19 cellular contexts compared by ENCODE assay signal in the genomic region with DNA sequence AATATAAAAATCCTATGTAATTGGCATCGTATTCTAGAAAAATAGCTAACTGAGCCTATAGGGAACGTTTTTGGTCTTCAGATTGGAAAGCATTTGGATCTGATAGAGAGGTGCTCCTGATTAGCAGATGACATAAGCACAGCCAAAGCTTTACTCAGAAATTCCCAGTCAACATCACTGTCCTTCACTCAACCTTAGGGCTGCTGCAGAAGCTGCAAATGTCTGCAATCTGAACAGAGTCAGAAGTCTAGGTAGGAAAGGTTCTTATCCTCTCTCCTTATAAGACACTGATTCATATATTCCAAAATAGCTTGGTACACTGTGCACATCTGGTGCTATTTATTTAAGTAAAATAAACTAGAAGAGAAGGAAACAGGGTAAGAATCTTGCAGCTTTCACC. TPM values are rescaled to one million over a fixed set of nuclear protein-coding genes. Genes with fewer than 3 reads are reported as not detected.
DNase-seq lines count a peak whose midpoint lies in the region; ATAC-seq and TF ChIP-seq lines count a peak whose summit lies in the region.
"Had no signal": no experiment of that assay in that cellular context is flagged by ENCODE, and none has a peak within 500 bp of the region (broad histone marks: within the 10 kb centered on the region; RNA-seq: fewer than 3 reads in every experiment).

No MANE protein-coding gene starts in this region.

- H3K18ac ChIP-seq in IMR-90 (ENCODE audit: low read depth, low read length) = no peak overlapping the region

- H3K9me3 ChIP-seq in CD4-positive, CD25-positive, alpha-beta regulatory T cell (ENCODE audit: control insufficient read depth in 2 of 2, low read length in 2 of 2) = no peaks in the 10 kb centered on the region
- no peaks in the 10 kb centered on the region for H3K9me3 ChIP-seq in IMR-90 (ENCODE audit: control insufficient read depth, insufficient read depth, low read length)
- H3K9me3 ChIP-seq in PC-3 (ENCODE audit: low read length) = no peaks in the 10 kb centered on the region
- H3K9me3 ChIP-seq: A549, BE2C had no signal

- H4K20me1 ChIP-seq in IMR-90 (ENCODE audit: insufficient read depth, low read length) (no peaks in the 10 kb centered on the region), PC-3 (ENCODE audit: low read length) (no peaks in the 10 kb centered on the region; the same call in 1 of the 2 replicates)

- H3K36me3 Mint-ChIP-seq in CD4-positive, CD25-positive, alpha-beta regulatory T cell = peaks cover 11% of the 10 kb centered on the region

- in situ Hi-C loops in IMR-90 (cut with MboI; ENCODE audit: low sequenced_read_pairs) = no loop called here

- peaks cover 2% of the 10 kb centered on the region; the same call in 1 of the 2 replicates for H3K9me1 ChIP-seq in IMR-90 (ENCODE audit: insufficient read depth, low read length)

- no peak for TF ChIP-seq RAD21 in IMR-90 (IDR thresholded peaks at IDR 0.05; ENCODE audit: low read length)

- no peak overlapping the region for H2BK5ac ChIP-seq in IMR-90 (ENCODE audit: low read depth, low read length, poor library complexity, severe bottlenecking)

- no peak overlapping the region for H3K14ac ChIP-seq in IMR-90 (replicated peaks; ENCODE audit: low read depth, low read length)

- no peak for DNase-seq in CD4-positive, CD25-positive, alpha-beta regulatory T cell
- peak; percentile 27 for DNase-seq in IMR-90
- peak; percentile 22 for DNase-seq in fibroblast of gingiva (ENCODE audit: low read depth)
- DNase-seq in left ventricle myocardium superior = no peak
- no peak for DNase-seq in SW 1271 (lab: John Stamatoyannopoulos, UW)
- DNase-seq in NCI-H1930 (lab: John Stamatoyannopoulos, UW) = no peak
- no peak for DNase-seq in PC-3
- DNase-seq: BE2C; CD8-positive, alpha-beta T cell; COR-L47; DMS153; DMS79 treated with DMSO at 0.1 percent for 48 hours; EL; H7 had no signal

- no peak overlapping the region for H4K8ac ChIP-seq in IMR-90 (ENCODE audit: low read depth in 2 of 2, low read length in 2 of 2)

- no CpG with 5 or more reads among the region's 2 CpGs for WGBS in IMR-90 (ENCODE audit: extremely low coverage in 2 of 2, insufficient read length in 1 of 2), 2 experiments

- H4K5ac ChIP-seq in IMR-90 (ENCODE audit: low read depth, low read length) = no peak overlapping the region

- no peak overlapping the region for H2BK15ac ChIP-seq in IMR-90 (ENCODE audit: low read depth, low read length)

- H3K4me1 ChIP-seq in CD4-positive, CD25-positive, alpha-beta regulatory T cell (ENCODE audit: control insufficient read depth, insufficient read depth, low read length, poor library complexity, severe bottlenecking) = no peaks in the 10 kb centered on the region
- H3K4me1 ChIP-seq in IMR-90 (ENCODE audit: control insufficient read depth, insufficient read depth, low read length) (no peaks in the 10 kb centered on the region; the same call in 1 of the 2 replicates), PC-3 (ENCODE audit: insufficient read depth, low read length) (no peaks in the 10 kb centered on the region)
- H3K4me1 ChIP-seq: A549 had no signal

- H3K36me3 ChIP-seq in CD4-positive, CD25-positive, alpha-beta regulatory T cell (ENCODE audit: control insufficient read depth, insufficient read depth, low read length) = peaks cover 16% of the 10 kb centered on the region
- peaks cover 7% of the 10 kb centered on the region for H3K36me3 ChIP-seq in IMR-90 (ENCODE audit: control insufficient read depth, insufficient read depth, low read length)
- peaks cover 14% of the 10 kb centered on the region; the same call in 1 of the 2 replicates for H3K36me3 ChIP-seq in PC-3 (ENCODE audit: low read depth, low read length)

- ATAC-seq in CD4-positive, CD25-positive, alpha-beta regulatory T cell (ENCODE audit: low read depth in 2 of 2) = no peak
- ATAC-seq in IMR-90 (ENCODE audit: low read depth) = peak; percentile 46; the same call in 1 of the 2 replicates
- peak; percentile 57 for ATAC-seq in left ventricle myocardium superior
- ATAC-seq in PC-3 = no peak
- no peak for ATAC-seq in HG03432 (IDR thresholded peaks at IDR 0.05; ENCODE audit: unreplicated experiment)
- ATAC-seq: A549; CD8-positive, alpha-beta T cell; GM23338 had no signal

- TF ChIP-seq CTCF in IMR-90 (conservative IDR thresholded peaks at IDR 0.05; ENCODE audit: low read depth, low read length) = no peak
- TF ChIP-seq CTCF in PC-3 (conservative IDR thresholded peaks at IDR 0.05; ENCODE audit: low read depth, low read length) = no peak

- TF ChIP-seq POLR2A in IMR-90 (IDR thresholded peaks at IDR 0.05; ENCODE audit: low read depth, low read length) = no peak

- no peaks in the 10 kb centered on the region for H3K79me2 ChIP-seq in PC-3 (ENCODE audit: low read length)

- H4K91ac ChIP-seq in IMR-90 (ENCODE audit: insufficient read depth, low read depth, low read length) = no peak overlapping the region

- H3K9me3 Mint-ChIP-seq in CD4-positive, CD25-positive, alpha-beta regulatory T cell = no peaks in the 10 kb centered on the region
- H3K9me3 Mint-ChIP-seq: CD8-positive, alpha-beta T cell; GM23338 had no signal

- H3K4me2 ChIP-seq in IMR-90 (ENCODE audit: low read depth, low read length) = no peak overlapping the region
- no peak overlapping the region for H3K4me2 ChIP-seq in PC-3 (ENCODE audit: low read length)
- H3K4me2 ChIP-seq: A549, GM23338 had no signal

- H3K4me1 Mint-ChIP-seq in CD4-positive, CD25-positive, alpha-beta regulatory T cell = peaks cover 0 to 11% (median 4%) of the 10 kb centered on the region in 4 donors
- H3K4me1 Mint-ChIP-seq: GM23338 had no signal

- H3K27me3 Mint-ChIP-seq in CD4-positive, CD25-positive, alpha-beta regulatory T cell = no peaks in the 10 kb centered on the region

- no peak overlapping the region for H3K4ac ChIP-seq in IMR-90 (ENCODE audit: low read depth, low read length)

- H3K23ac ChIP-seq in IMR-90 (ENCODE audit: low read depth, low read length) = no peak overlapping the region

- no peak overlapping the region for H3K27ac ChIP-seq in CD4-positive, CD25-positive, alpha-beta regulatory T cell (ENCODE audit: insufficient read depth, low read length, poor library complexity, severe bottlenecking)
- no peak overlapping the region for H3K27ac ChIP-seq in IMR-90 (ENCODE audit: insufficient read depth, low read length)
- no peak overlapping the region for H3K27ac ChIP-seq in PC-3 (ENCODE audit: low read length)
- H3K27ac ChIP-seq: A549, C4-2B, HL-60 had no signal

- peaks cover 4 to 7% of the 10 kb centered on the region in 2 experiments; a peak in 1 of 4 replicates for H3K79me1 ChIP-seq in IMR-90 (ENCODE audit: low read depth in 1 of 2, low read length in 2 of 2)

- no peak overlapping the region for H2BK20ac ChIP-seq in IMR-90 (ENCODE audit: low read depth, low read length)

- CTCF ChIA-PET in IMR-90 (lab: Yijun Ruan, JAX) = interaction anchor here (1.6 kb wide), 1 partner anchor 126 kb away, joined by 3 read pairs; no protein-coding TSS in a partner anchor
- CTCF ChIA-PET in PC-3 (lab: Charles Lee) = no interaction called here

- H2AFZ ChIP-seq in IMR-90 (replicated peaks; ENCODE audit: low read length, poor library complexity) (no peak overlapping the region), PC-3 (ENCODE audit: low read length) (no peak overlapping the region)
- H2AFZ ChIP-seq: GM23338 had no signal

- dilution Hi-C loops in IMR-90 (cut with HindIII; ENCODE audit: low sequenced_read_pairs, unreplicated experiment) = no loop called here

- no peak overlapping the region for H2AK5ac ChIP-seq in IMR-90 (ENCODE audit: low read depth, low read length)

- H3K4me3 ChIP-seq in CD4-positive, CD25-positive, alpha-beta regulatory T cell (ENCODE audit: low read depth, low read length) = no peak overlapping the region
- H3K4me3 ChIP-seq in IMR-90 (ENCODE audit: insufficient read depth, low read depth, low read length) (no peak overlapping the region), PC-3 (ENCODE audit: low read length) (no peak overlapping the region)
- H3K4me3 ChIP-seq: A549, GM23338 had no signal

- intact Hi-C loops in IMR-90 (cut with micrococcal nuclease) (no loop called here), left ventricle myocardium superior (cut with micrococcal nuclease) (no loop called here), PC-3 (cut with micrococcal nuclease) (no loop called here)

- no peak overlapping the region for H3K4me3 Mint-ChIP-seq in CD4-positive, CD25-positive, alpha-beta regulatory T cell
- H3K4me3 Mint-ChIP-seq: CD8-positive, alpha-beta T cell; GM23338 had no signal

- H3K27ac Mint-ChIP-seq in CD4-positive, CD25-positive, alpha-beta regulatory T cell = peak overlapping the region in 2 of 3 donors; percentile 5 to 17
- H3K27ac Mint-ChIP-seq: GM23338 had no signal

- H3K9ac ChIP-seq in IMR-90 (ENCODE audit: low read depth, low read length) = no peak overlapping the region
- no peak overlapping the region for H3K9ac ChIP-seq in PC-3 (ENCODE audit: low read length)

- H3K9me2 ChIP-seq in PC-3 (replicated peaks; ENCODE audit: low read length) = no peaks in the 10 kb centered on the region

- no peak overlapping the region for H2BK120ac ChIP-seq in IMR-90 (ENCODE audit: low read depth, low read length)

- H3K27me3 ChIP-seq in CD4-positive, CD25-positive, alpha-beta regulatory T cell (ENCODE audit: control insufficient read depth, insufficient read depth, low read length) = no peaks in the 10 kb centered on the region
- no peaks in the 10 kb centered on the region for H3K27me3 ChIP-seq in IMR-90 (ENCODE audit: control insufficient read depth, insufficient read depth, low read length)
- no peaks in the 10 kb centered on the region for H3K27me3 ChIP-seq in PC-3 (ENCODE audit: low read length)
- H3K27me3 ChIP-seq: BE2C had no signal

- POLR2A ChIA-PET in IMR-90 (lab: Charles Lee; ENCODE audit: unreplicated experiment) (no interaction called here), PC-3 (lab: Charles Lee; ENCODE audit: unreplicated experiment) (interaction anchor here (0.6 to 0.7 kb wide), 2 partner anchors 488 to 1132 kb away, joined by 5 read pairs; no protein-coding TSS in a partner anchor)

- no peaks in the 10 kb centered on the region for H3F3A ChIP-seq in PC-3 (ENCODE audit: low read length, unreplicated experiment)

- no peak overlapping the region for H2AK9ac ChIP-seq in IMR-90 (replicated peaks; ENCODE audit: low read depth, low read length, poor library complexity)

- BruUV-seq in IMR-90 (replicated peaks; lab: Mats Ljungman, UMichigan) (no TSS peak), PC-3 (replicated peaks; lab: Mats Ljungman, UMichigan) (no TSS peak)

- no peak overlapping the region for H3K56ac ChIP-seq in IMR-90 (ENCODE audit: extremely low read depth, insufficient read depth, low read length)

RNA-seq across cellular contexts. Expression of a gene that starts 19.2 kb away (rescaled TPM):
- 47.8 TPM for total RNA-seq in CD4-positive, CD25-positive, alpha-beta regulatory T cell
- 10 to 100 TPM; 20.0 to 31.9 (median 22.2) TPM for polyA plus RNA-seq in CD4-positive, CD25-positive, alpha-beta regulatory T cell
- total RNA-seq in IMR-90 (2012; rRNA removed) (14.7 and 19.9 TPM in 2 replicates), left ventricle myocardium superior (16.0 TPM), PC-3 (2014; rRNA removed) (17.9 and 26.3 TPM in 2 replicates)
- 30.8 and 30.9 TPM in 2 replicates for polyA plus RNA-seq in IMR-90 (2012; rRNA removed)
- 22.7 and 27.1 TPM in 2 replicates for polyA plus RNA-seq in IMR-90 (2012; cell fraction: cytosol; rRNA removed)
- 97.1 and 101 TPM in 2 replicates for polyA plus RNA-seq in IMR-90 (2012; cell fraction: nucleus; rRNA removed; ENCODE audit: low replicate concordance)

RNA-seq across cellular contexts. Expression of a gene that starts 22.5 kb away (rescaled TPM):
- total RNA-seq in CD4-positive, CD25-positive, alpha-beta regulatory T cell = 634 TPM
- polyA plus RNA-seq in CD4-positive, CD25-positive, alpha-beta regulatory T cell = 100 to 1,000 TPM; 408 to 478 (median 445) TPM
- total RNA-seq in IMR-90 (2012; rRNA removed) = 4.5 and 4.7 TPM in 2 replicates
- 21.7 and 32.3 TPM in 2 replicates for polyA plus RNA-seq in IMR-90 (2012; rRNA removed)
- 8.2 and 17.9 TPM in 2 replicates for polyA plus RNA-seq in IMR-90 (2012; cell fraction: cytosol; rRNA removed)
- polyA plus RNA-seq in IMR-90 (2012; cell fraction: nucleus; rRNA removed; ENCODE audit: low replicate concordance) = 66.0 and 140 TPM in 2 replicates
- total RNA-seq in left ventricle myocardium superior = 4.7 TPM
- 19.4 and 43.0 TPM in 2 replicates for total RNA-seq in PC-3 (2014; rRNA removed)

RNA-seq across cellular contexts. Expression of a gene that starts 51.0 kb away (rescaled TPM):
- total RNA-seq in CD4-positive, CD25-positive, alpha-beta regulatory T cell = 35.4 TPM
- 10 to 100 TPM; 35.7 to 47.9 (median 41.3) TPM for polyA plus RNA-seq in CD4-positive, CD25-positive, alpha-beta regulatory T cell
- total RNA-seq in IMR-90 (2012; rRNA removed) (62.0 and 79.4 TPM in 2 replicates), left ventricle myocardium superior (90.1 TPM), PC-3 (2014; rRNA removed) (147 and 163 TPM in 2 replicates)
- 45.3 and 45.7 TPM in 2 replicates for polyA plus RNA-seq in IMR-90 (2012; rRNA removed)
- 14.3 and 14.7 TPM in 2 replicates for polyA plus RNA-seq in IMR-90 (2012; cell fraction: cytosol; rRNA removed)
- polyA plus RNA-seq in IMR-90 (2012; cell fraction: nucleus; rRNA removed; ENCODE audit: low replicate concordance) = 7.1 and 19.4 TPM in 2 replicates

RNA-seq across cellular contexts. Expression of a gene that starts 51.6 kb away (rescaled TPM):
- 94.3 TPM for total RNA-seq in CD4-positive, CD25-positive, alpha-beta regulatory T cell
- polyA plus RNA-seq in CD4-positive, CD25-positive, alpha-beta regulatory T cell = 10 to 100 TPM in 2 of 4 donors, 1 to 10 TPM in 2; 8.2 to 14.7 (median 11.4) TPM
- total RNA-seq in IMR-90 (2012; rRNA removed) (74.7 and 75.8 TPM in 2 replicates), left ventricle myocardium superior (56.7 TPM), PC-3 (2014; rRNA removed) (72.4 and 89.0 TPM in 2 replicates)
- polyA plus RNA-seq in IMR-90 (2012; rRNA removed) = 75.6 and 91.5 TPM in 2 replicates
- polyA plus RNA-seq in IMR-90 (2012; cell fraction: cytosol; rRNA removed) = 18.9 and 19.1 TPM in 2 replicates
- polyA plus RNA-seq in IMR-90 (2012; cell fraction: nucleus; rRNA removed; ENCODE audit: low replicate concordance) = 62.8 and 303 TPM in 2 replicates

Comparison
In these comparisons a context has a peak if more than half of its experiments do, and no peak if none do; other contexts are left out.
1. ATAC-seq: peak in IMR-90 (single experiment) and left ventricle myocardium superior (single experiment); none in CD4-positive, CD25-positive, alpha-beta regulatory T cell (0 of 2), PC-3 (single experiment) and HG03432 (single experiment).
2. DNase-seq: peak in IMR-90 (single experiment) and fibroblast of gingiva (single experiment); none in CD4-positive, CD25-positive, alpha-beta regulatory T cell (0 of 3), left ventricle myocardium superior (single experiment), SW 1271 (0 of 2), NCI-H1930 (0 of 2) and PC-3 (single experiment).
3. RNA of a gene that starts 22.5 kb away (total RNA-seq): 634 TPM in CD4-positive, CD25-positive, alpha-beta regulatory T cell (single experiment); 19.4 to 43.0 TPM in PC-3, 4.7 TPM in left ventricle myocardium superior (single experiment) and 4.5 to 4.7 TPM in IMR-90; every median in the first group is over 10 times any median in the second.